ENCODE assay signal across 13 cellular contexts in the genomic region with DNA sequence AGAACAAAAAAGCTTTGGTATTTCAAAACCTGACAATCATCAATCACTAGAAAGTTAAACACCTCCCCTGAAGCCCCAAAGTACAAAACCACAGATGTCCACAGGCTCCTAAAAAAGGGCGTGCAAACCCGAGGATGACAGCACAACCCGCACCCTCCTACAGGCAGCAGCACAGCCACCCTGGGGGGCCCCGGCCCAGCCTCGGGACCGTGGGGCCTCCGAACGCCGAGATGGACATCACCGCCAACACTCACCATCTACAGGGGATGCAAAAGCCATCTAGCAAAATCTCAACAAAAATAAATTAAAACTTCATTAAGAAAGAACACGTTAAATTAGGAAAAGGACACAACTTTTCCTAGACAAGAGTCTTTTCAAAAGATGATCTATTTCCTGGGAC.
"Had no signal": no experiment of that assay in that cellular context is flagged by ENCODE, and none has a peak within 500 bp of the region (broad histone marks: within the 10 kb centered on the region; RNA-seq: fewer than 3 reads in every experiment).

No MANE protein-coding gene starts in this region.

- DNase-seq: activated CD4-positive, alpha-beta T cell treated with anti-CD3 and anti-CD28 coated beads, Interleukin-2, amount 10 ng/mL, durations not matched to agents 24 days and 14 days; activated naive CD4-positive, alpha-beta T cell treated with anti-CD3 and anti-CD28 coated beads, Interleukin-2, amount 50 U/mL, for 16 hours; brain microvascular endothelial cell; cerebellar nuclear complex; foreskin keratinocyte; heart left ventricle; mesendoderm; upper lobe of right lung had no signal

- H3K9me3 Mint-ChIP-seq: activated CD4-positive, alpha-beta T cell treated with anti-CD3 and anti-CD28 coated beads, Interleukin-2, amount 10 ng/mL, durations not matched to agents 24 days and 14 days; neural crest cell; T-helper 1 cell treated with Interleukin-12 subunit alpha and Interleukin-12 subunit beta and Interleukin-4 antibody, amounts not matched to agents 30 μg/mL and 1 μg/mL, for 36 hours; WTC11 had no signal

- ATAC-seq: WTC11 had no signal

- H3K4me3 ChIP-seq: adrenal gland, heart left ventricle, skin epidermis, upper lobe of right lung had no signal

- H3K27ac Mint-ChIP-seq: activated CD4-positive, alpha-beta T cell treated with anti-CD3 and anti-CD28 coated beads, Interleukin-2, amount 10 ng/mL, durations not matched to agents 24 days and 14 days; WTC11 had no signal

- H3K4me3 Mint-ChIP-seq: activated CD4-positive, alpha-beta T cell treated with anti-CD3 and anti-CD28 coated beads, Interleukin-2, amount 10 ng/mL, durations not matched to agents 24 days and 14 days; T-helper 1 cell treated with Interleukin-12 subunit alpha and Interleukin-12 subunit beta and Interleukin-4 antibody, amounts not matched to agents 30 μg/mL and 1 μg/mL, for 36 hours; WTC11 had no signal

- H3K27me3 ChIP-seq: adrenal gland, brain microvascular endothelial cell, foreskin keratinocyte, heart left ventricle, upper lobe of right lung had no signal

- H3K27ac ChIP-seq: brain microvascular endothelial cell, foreskin keratinocyte, upper lobe of right lung had no signal

- H3K9me3 ChIP-seq: adrenal gland, heart left ventricle, upper lobe of right lung had no signal

- H3K27me3 Mint-ChIP-seq: activated CD4-positive, alpha-beta T cell treated with anti-CD3 and anti-CD28 coated beads, Interleukin-2, amount 10 ng/mL, durations not matched to agents 24 days and 14 days had no signal
